1 cellular context compared by ENCODE assay signal in genomic region chr2:170222298-170222697, GRCh38.
TF ChIP-seq lines count a peak whose summit lies in the region.

No MANE protein-coding gene starts in this region.

TF ChIP-seq in A549, 52 proteins besides CTCF, POLR2A, EP300 and RAD21 (continued from another document):
- TF ChIP-seq CBX2 (IDR thresholded peaks at IDR 0.05; ENCODE audit: borderline replicate concordance, low read depth) (no peak), JUN (IDR thresholded peaks at IDR 0.05) (no peak), MAZ (IDR thresholded peaks at IDR 0.05; ENCODE audit: borderline replicate concordance, low read depth, low read length) (no peak)
